In the genomic region with DNA sequence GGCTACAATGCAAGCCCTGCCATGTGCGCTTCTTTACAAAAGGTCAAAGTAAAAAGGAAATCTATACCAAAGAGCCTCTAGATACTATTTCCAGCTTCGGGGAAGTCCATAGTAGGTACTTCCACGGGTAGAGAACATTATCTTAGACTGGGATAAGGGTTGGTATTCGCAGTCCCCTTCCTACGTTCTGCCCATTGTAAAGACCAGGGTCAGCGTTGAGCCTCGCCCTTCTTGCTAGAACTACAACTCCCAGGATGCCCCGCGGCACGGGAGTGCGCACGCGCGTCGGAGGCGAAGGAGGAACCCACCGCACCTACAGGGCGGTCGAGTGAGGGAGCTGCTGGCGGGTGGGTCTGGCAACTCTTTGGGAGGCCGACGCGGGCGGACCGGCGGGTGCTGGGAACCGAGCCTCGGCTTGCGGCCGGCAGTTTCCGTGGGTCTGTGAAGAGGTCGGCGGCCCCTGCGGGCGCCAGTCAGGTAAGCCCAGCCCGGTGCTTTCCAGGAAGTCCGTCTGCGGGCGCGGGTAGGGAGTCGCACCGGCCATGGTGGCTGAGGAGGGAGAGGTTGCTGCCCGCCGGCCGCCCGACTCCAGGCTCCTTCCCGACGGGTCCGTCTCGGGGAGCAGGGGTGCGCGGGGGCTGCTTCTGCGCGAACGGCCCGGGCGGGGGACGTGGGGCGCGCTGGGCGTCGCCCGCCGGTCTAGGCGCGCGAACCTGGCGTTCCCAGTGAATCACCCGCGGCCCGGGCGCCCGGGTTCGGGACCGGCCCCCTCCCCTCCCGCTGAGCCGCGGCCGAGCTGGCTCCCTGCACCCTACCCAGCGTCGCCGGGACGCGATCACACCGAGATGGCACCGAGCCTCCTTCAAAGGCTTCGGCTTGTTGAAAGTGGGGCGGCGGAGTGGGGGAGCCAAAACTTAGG, we compare ENCODE assay signal across 1 cellular context.
A peak's percentile ranks its signal among the peaks of the same experiment; 100 is the strongest.
TF ChIP-seq lines count a peak whose summit lies in the region.

A gene (plus strand): TSS at position 294 of the 919 bp plus-strand sequence. CDS start 33,232 bp downstream, outside the sequence.

TF ChIP-seq in HepG2, 621 proteins besides CTCF, POLR2A, EP300 and RAD21 (continued from another document and continues in another):
- TF ChIP-seq, protein P1, sequence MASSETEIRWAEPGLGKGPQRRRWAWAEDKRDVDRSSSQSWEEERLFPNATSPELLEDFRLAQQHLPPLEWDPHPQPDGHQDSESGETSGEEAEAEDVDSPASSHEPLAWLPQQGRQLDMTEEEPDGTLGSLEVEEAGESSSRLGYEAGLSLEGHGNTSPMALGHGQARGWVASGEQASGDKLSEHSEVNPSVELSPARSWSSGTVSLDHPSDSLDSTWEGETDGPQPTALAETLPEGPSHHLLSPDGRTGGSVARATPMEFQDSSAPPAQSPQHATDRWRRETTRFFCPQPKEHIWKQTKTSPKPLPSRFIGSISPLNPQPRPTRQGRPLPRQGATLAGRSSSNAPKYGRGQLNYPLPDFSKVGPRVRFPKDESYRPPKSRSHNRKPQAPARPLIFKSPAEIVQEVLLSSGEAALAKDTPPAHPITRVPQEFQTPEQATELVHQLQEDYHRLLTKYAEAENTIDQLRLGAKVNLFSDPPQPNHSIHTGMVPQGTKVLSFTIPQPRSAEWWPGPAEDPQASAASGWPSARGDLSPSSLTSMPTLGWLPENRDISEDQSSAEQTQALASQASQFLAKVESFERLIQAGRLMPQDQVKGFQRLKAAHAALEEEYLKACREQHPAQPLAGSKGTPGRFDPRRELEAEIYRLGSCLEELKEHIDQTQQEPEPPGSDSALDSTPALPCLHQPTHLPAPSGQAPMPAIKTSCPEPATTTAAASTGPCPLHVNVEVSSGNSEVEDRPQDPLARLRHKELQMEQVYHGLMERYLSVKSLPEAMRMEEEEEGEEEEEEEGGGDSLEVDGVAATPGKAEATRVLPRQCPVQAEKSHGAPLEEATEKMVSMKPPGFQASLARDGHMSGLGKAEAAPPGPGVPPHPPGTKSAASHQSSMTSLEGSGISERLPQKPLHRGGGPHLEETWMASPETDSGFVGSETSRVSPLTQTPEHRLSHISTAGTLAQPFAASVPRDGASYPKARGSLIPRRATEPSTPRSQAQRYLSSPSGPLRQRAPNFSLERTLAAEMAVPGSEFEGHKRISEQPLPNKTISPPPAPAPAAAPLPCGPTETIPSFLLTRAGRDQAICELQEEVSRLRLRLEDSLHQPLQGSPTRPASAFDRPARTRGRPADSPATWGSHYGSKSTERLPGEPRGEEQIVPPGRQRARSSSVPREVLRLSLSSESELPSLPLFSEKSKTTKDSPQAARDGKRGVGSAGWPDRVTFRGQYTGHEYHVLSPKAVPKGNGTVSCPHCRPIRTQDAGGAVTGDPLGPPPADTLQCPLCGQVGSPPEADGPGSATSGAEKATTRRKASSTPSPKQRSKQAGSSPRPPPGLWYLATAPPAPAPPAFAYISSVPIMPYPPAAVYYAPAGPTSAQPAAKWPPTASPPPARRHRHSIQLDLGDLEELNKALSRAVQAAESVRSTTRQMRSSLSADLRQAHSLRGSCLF (CRISPR knock-in tag; IDR thresholded peaks at IDR 0.05; ENCODE audit: borderline replicate concordance) = no peak
- peak; percentile 75 for TF ChIP-seq SAP130 (CRISPR knock-in tag; IDR thresholded peaks at IDR 0.05; ENCODE audit: low read depth)
- TF ChIP-seq PHF21A (CRISPR knock-in tag; IDR thresholded peaks at IDR 0.05) = 0 out of 2 replicates have a peak, but pooled peaks have one; percentile 48
- TF ChIP-seq, protein P2, sequence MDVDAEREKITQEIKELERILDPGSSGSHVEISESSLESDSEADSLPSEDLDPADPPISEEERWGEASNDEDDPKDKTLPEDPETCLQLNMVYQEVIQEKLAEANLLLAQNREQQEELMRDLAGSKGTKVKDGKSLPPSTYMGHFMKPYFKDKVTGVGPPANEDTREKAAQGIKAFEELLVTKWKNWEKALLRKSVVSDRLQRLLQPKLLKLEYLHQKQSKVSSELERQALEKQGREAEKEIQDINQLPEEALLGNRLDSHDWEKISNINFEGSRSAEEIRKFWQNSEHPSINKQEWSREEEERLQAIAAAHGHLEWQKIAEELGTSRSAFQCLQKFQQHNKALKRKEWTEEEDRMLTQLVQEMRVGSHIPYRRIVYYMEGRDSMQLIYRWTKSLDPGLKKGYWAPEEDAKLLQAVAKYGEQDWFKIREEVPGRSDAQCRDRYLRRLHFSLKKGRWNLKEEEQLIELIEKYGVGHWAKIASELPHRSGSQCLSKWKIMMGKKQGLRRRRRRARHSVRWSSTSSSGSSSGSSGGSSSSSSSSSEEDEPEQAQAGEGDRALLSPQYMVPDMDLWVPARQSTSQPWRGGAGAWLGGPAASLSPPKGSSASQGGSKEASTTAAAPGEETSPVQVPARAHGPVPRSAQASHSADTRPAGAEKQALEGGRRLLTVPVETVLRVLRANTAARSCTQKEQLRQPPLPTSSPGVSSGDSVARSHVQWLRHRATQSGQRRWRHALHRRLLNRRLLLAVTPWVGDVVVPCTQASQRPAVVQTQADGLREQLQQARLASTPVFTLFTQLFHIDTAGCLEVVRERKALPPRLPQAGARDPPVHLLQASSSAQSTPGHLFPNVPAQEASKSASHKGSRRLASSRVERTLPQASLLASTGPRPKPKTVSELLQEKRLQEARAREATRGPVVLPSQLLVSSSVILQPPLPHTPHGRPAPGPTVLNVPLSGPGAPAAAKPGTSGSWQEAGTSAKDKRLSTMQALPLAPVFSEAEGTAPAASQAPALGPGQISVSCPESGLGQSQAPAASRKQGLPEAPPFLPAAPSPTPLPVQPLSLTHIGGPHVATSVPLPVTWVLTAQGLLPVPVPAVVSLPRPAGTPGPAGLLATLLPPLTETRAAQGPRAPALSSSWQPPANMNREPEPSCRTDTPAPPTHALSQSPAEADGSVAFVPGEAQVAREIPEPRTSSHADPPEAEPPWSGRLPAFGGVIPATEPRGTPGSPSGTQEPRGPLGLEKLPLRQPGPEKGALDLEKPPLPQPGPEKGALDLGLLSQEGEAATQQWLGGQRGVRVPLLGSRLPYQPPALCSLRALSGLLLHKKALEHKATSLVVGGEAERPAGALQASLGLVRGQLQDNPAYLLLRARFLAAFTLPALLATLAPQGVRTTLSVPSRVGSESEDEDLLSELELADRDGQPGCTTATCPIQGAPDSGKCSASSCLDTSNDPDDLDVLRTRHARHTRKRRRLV (CRISPR knock-in tag; IDR thresholded peaks at IDR 0.05) = peak; percentile 56; the same call in 1 of the 2 replicates
- peak; percentile 89; the same call in 1 of the 2 replicates for TF ChIP-seq HES4 (CRISPR knock-in tag; IDR thresholded peaks at IDR 0.05; ENCODE audit: borderline replicate concordance)
- TF ChIP-seq CREB1 (IDR thresholded peaks at IDR 0.05) = no peak
- TF ChIP-seq CREB1 (CRISPR knock-in tag; IDR thresholded peaks at IDR 0.05) = no peak
- no peak for TF ChIP-seq MTA3 (CRISPR knock-in tag; IDR thresholded peaks at IDR 0.05)
- no peak for TF ChIP-seq RFX3 (CRISPR knock-in tag; IDR thresholded peaks at IDR 0.05)
- TF ChIP-seq ZNF543 (CRISPR knock-in tag; IDR thresholded peaks at IDR 0.05) = 0 out of 2 replicates have a peak, but pooled peaks have one; percentile 32
- TF ChIP-seq, protein P3, sequence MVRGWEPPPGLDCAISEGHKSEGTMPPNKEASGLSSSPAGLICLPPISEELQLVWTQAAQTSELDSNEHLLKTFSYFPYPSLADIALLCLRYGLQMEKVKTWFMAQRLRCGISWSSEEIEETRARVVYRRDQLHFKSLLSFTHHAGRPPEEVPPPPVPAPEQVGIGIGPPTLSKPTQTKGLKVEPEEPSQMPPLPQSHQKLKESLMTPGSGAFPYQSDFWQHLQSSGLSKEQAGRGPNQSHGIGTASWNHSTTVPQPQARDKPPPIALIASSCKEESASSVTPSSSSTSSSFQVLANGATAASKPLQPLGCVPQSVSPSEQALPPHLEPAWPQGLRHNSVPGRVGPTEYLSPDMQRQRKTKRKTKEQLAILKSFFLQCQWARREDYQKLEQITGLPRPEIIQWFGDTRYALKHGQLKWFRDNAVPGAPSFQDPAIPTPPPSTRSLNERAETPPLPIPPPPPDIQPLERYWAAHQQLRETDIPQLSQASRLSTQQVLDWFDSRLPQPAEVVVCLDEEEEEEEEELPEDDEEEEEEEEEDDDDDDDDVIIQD (CRISPR knock-in tag; IDR thresholded peaks at IDR 0.05; ENCODE audit: low read depth) = peak; percentile 43; the same call in 1 of the 2 replicates
- TF ChIP-seq ZNF790 (CRISPR knock-in tag; IDR thresholded peaks at IDR 0.05; ENCODE audit: borderline replicate concordance) = 0 out of 2 replicates have a peak, but pooled peaks have one; percentile 50
- no peak for TF ChIP-seq MAFK (conservative IDR thresholded peaks at IDR 0.05 in 1 of 2, IDR thresholded peaks at IDR 0.05 in 1 of 2; ENCODE audit: low read length in 2 of 2)
- 0 out of 2 replicates have a peak, but pooled peaks have one; percentile 16 for TF ChIP-seq GZF1 (CRISPR knock-in tag; IDR thresholded peaks at IDR 0.05)
- TF ChIP-seq, protein P4, sequence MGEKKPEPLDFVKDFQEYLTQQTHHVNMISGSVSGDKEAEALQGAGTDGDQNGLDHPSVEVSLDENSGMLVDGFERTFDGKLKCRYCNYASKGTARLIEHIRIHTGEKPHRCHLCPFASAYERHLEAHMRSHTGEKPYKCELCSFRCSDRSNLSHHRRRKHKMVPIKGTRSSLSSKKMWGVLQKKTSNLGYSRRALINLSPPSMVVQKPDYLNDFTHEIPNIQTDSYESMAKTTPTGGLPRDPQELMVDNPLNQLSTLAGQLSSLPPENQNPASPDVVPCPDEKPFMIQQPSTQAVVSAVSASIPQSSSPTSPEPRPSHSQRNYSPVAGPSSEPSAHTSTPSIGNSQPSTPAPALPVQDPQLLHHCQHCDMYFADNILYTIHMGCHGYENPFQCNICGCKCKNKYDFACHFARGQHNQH (CRISPR knock-in tag; IDR thresholded peaks at IDR 0.05) = peak; percentile 65; the same call in 1 of the 2 replicates
- TF ChIP-seq, protein P5, sequence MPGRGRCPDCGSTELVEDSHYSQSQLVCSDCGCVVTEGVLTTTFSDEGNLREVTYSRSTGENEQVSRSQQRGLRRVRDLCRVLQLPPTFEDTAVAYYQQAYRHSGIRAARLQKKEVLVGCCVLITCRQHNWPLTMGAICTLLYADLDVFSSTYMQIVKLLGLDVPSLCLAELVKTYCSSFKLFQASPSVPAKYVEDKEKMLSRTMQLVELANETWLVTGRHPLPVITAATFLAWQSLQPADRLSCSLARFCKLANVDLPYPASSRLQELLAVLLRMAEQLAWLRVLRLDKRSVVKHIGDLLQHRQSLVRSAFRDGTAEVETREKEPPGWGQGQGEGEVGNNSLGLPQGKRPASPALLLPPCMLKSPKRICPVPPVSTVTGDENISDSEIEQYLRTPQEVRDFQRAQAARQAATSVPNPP (CRISPR knock-in tag; IDR thresholded peaks at IDR 0.05) = no peak
- no peak for TF ChIP-seq HOXA9 (CRISPR knock-in tag; IDR thresholded peaks at IDR 0.05; ENCODE audit: borderline replicate concordance)
- TF ChIP-seq HDAC1 (CRISPR knock-in tag; IDR thresholded peaks at IDR 0.05) = peak; percentile 79
- peak; percentile 66; the same call in 1 of the 2 replicates for TF ChIP-seq GATA4 (IDR thresholded peaks at IDR 0.05; ENCODE audit: borderline replicate concordance, low read depth)
- 0 out of 2 replicates have a peak, but pooled peaks have one; percentile 15 for TF ChIP-seq ZNF232 (CRISPR knock-in tag; IDR thresholded peaks at IDR 0.05; ENCODE audit: borderline replicate concordance)
- TF ChIP-seq FOXC1 (CRISPR knock-in tag; IDR thresholded peaks at IDR 0.05; ENCODE audit: borderline replicate concordance) = peak; percentile 75; the same call in 1 of the 2 replicates
- TF ChIP-seq, protein P6, sequence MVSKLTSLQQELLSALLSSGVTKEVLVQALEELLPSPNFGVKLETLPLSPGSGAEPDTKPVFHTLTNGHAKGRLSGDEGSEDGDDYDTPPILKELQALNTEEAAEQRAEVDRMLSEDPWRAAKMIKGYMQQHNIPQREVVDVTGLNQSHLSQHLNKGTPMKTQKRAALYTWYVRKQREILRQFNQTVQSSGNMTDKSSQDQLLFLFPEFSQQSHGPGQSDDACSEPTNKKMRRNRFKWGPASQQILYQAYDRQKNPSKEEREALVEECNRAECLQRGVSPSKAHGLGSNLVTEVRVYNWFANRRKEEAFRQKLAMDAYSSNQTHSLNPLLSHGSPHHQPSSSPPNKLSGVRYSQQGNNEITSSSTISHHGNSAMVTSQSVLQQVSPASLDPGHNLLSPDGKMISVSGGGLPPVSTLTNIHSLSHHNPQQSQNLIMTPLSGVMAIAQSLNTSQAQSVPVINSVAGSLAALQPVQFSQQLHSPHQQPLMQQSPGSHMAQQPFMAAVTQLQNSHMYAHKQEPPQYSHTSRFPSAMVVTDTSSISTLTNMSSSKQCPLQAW (CRISPR knock-in tag; IDR thresholded peaks at IDR 0.05) = peak; percentile 30; the same call in 1 of the 2 replicates
- no peak for TF ChIP-seq GABPA (IDR thresholded peaks at IDR 0.05; ENCODE audit: low read depth, low read length)
- peak; percentile 50 for TF ChIP-seq GABPA (CRISPR knock-in tag; IDR thresholded peaks at IDR 0.05; ENCODE audit: low read depth)
- TF ChIP-seq SOX6 (IDR thresholded peaks at IDR 0.05) = no peak
- TF ChIP-seq SOX6 (CRISPR knock-in tag; IDR thresholded peaks at IDR 0.05) = peak; percentile 28; the same call in 1 of the 2 replicates
- TF ChIP-seq ZNF160 (CRISPR knock-in tag; IDR thresholded peaks at IDR 0.05) = no peak
- peak; percentile 12; the same call in 1 of the 2 replicates for TF ChIP-seq ZMYM3 (CRISPR knock-in tag; IDR thresholded peaks at IDR 0.05)
- peak; percentile 78; the same call in 1 of the 2 replicates for TF ChIP-seq ZNF788 (CRISPR knock-in tag; IDR thresholded peaks at IDR 0.05; ENCODE audit: borderline replicate concordance)
- TF ChIP-seq SRY (CRISPR knock-in tag; IDR thresholded peaks at IDR 0.05) = peak; percentile 67
- peak; percentile 72; the same call in 1 of the 2 replicates for TF ChIP-seq DMAP1 (CRISPR knock-in tag; IDR thresholded peaks at IDR 0.05)
- peak; percentile 72; the same call in 1 of the 2 replicates for TF ChIP-seq BORCS8-MEF2B (CRISPR knock-in tag; IDR thresholded peaks at IDR 0.05)
- peak; percentile 29; the same call in 1 of the 2 replicates for TF ChIP-seq MED1 (CRISPR knock-in tag; IDR thresholded peaks at IDR 0.05)
- TF ChIP-seq NFYC (CRISPR knock-in tag; IDR thresholded peaks at IDR 0.05) = no peak
- peak; percentile 71; the same call in 1 of the 2 replicates for TF ChIP-seq ZNF230 (CRISPR knock-in tag; IDR thresholded peaks at IDR 0.05)
- TF ChIP-seq, protein P7, sequence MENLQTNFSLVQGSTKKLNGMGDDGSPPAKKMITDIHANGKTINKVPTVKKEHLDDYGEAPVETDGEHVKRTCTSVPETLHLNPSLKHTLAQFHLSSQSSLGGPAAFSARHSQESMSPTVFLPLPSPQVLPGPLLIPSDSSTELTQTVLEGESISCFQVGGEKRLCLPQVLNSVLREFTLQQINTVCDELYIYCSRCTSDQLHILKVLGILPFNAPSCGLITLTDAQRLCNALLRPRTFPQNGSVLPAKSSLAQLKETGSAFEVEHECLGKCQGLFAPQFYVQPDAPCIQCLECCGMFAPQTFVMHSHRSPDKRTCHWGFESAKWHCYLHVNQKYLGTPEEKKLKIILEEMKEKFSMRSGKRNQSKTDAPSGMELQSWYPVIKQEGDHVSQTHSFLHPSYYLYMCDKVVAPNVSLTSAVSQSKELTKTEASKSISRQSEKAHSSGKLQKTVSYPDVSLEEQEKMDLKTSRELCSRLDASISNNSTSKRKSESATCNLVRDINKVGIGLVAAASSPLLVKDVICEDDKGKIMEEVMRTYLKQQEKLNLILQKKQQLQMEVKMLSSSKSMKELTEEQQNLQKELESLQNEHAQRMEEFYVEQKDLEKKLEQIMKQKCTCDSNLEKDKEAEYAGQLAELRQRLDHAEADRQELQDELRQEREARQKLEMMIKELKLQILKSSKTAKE (CRISPR knock-in tag; IDR thresholded peaks at IDR 0.05; ENCODE audit: borderline replicate concordance) = no peak
- TF ChIP-seq ESRRA (CRISPR knock-in tag; IDR thresholded peaks at IDR 0.05; ENCODE audit: low read depth) = no peak; the same call in 1 of the 2 replicates
